In the genomic region with DNA sequence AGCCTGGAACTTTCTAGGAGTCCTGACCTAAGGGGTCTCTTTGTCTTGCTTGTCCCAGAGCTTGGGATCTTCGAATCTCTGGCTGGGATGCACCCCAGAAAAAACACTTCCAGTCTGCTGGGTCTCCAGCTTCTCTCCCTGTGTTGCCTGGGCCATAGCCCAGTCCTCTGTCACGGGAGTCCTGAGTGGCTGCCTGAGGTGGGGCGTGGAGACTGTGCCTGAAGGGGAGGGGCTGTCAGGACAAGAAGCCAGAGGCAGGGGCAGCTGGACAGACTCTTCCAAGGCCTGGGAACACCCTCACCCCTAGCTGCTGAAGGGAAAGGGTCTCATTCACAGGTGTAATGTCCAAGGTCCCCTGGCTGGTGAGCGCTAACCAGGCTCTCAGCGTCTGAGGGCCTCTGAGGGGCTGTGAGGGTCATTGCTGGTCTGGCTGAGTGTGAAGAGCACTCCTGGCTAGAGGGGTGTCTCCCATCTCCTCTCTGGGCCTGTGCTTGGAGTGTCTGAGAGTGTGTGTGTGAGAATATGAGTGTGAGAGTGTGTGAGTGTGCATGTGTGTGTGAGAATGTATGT, we compare ENCODE assay signal across 1 cellular context.
TF ChIP-seq lines count a peak whose summit lies in the region.

No MANE protein-coding gene starts in this region.

TF ChIP-seq in HepG2, 621 proteins besides CTCF, POLR2A, EP300 and RAD21 (continues in another document):
- TF ChIP-seq, protein P1, sequence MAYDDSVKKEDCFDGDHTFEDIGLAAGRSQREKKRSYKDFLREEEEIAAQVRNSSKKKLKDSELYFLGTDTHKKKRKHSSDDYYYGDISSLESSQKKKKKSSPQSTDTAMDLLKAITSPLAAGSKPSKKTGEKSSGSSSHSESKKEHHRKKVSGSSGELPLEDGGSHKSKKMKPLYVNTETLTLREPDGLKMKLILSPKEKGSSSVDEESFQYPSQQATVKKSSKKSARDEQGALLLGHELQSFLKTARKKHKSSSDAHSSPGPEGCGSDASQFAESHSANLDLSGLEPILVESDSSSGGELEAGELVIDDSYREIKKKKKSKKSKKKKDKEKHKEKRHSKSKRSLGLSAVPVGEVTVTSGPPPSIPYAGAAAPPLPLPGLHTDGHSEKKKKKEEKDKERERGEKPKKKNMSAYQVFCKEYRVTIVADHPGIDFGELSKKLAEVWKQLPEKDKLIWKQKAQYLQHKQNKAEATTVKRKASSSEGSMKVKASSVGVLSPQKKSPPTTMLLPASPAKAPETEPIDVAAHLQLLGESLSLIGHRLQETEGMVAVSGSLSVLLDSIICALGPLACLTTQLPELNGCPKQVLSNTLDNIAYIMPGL (CRISPR knock-in tag; IDR thresholded peaks at IDR 0.05; ENCODE audit: borderline replicate concordance in 1 of 2, low read depth in 1 of 2) = no peak
- no peak for TF ChIP-seq ZBTB42 (CRISPR knock-in tag; IDR thresholded peaks at IDR 0.05)
- no peak for TF ChIP-seq PAX8 (CRISPR knock-in tag; IDR thresholded peaks at IDR 0.05; ENCODE audit: borderline replicate concordance)
- TF ChIP-seq HNF4A (CRISPR knock-in tag; IDR thresholded peaks at IDR 0.05) = peak; percentile 59
- TF ChIP-seq ZNF563 (CRISPR knock-in tag; IDR thresholded peaks at IDR 0.05) = no peak
- TF ChIP-seq, protein P2, sequence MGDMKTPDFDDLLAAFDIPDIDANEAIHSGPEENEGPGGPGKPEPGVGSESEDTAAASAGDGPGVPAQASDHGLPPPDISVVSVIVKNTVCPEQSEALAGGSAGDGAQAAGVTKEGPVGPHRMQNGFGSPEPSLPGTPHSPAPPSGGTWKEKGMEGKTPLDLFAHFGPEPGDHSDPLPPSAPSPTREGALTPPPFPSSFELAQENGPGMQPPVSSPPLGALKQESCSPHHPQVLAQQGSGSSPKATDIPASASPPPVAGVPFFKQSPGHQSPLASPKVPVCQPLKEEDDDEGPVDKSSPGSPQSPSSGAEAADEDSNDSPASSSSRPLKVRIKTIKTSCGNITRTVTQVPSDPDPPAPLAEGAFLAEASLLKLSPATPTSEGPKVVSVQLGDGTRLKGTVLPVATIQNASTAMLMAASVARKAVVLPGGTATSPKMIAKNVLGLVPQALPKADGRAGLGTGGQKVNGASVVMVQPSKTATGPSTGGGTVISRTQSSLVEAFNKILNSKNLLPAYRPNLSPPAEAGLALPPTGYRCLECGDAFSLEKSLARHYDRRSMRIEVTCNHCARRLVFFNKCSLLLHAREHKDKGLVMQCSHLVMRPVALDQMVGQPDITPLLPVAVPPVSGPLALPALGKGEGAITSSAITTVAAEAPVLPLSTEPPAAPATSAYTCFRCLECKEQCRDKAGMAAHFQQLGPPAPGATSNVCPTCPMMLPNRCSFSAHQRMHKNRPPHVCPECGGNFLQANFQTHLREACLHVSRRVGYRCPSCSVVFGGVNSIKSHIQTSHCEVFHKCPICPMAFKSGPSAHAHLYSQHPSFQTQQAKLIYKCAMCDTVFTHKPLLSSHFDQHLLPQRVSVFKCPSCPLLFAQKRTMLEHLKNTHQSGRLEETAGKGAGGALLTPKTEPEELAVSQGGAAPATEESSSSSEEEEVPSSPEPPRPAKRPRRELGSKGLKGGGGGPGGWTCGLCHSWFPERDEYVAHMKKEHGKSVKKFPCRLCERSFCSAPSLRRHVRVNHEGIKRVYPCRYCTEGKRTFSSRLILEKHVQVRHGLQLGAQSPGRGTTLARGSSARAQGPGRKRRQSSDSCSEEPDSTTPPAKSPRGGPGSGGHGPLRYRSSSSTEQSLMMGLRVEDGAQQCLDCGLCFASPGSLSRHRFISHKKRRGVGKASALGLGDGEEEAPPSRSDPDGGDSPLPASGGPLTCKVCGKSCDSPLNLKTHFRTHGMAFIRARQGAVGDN (CRISPR knock-in tag; IDR thresholded peaks at IDR 0.05) = peak; percentile 32; the same call in 1 of the 2 replicates
- TF ChIP-seq, protein P3, sequence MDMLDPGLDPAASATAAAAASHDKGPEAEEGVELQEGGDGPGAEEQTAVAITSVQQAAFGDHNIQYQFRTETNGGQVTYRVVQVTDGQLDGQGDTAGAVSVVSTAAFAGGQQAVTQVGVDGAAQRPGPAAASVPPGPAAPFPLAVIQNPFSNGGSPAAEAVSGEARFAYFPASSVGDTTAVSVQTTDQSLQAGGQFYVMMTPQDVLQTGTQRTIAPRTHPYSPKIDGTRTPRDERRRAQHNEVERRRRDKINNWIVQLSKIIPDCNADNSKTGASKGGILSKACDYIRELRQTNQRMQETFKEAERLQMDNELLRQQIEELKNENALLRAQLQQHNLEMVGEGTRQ (IDR thresholded peaks at IDR 0.05; ENCODE audit: low read depth, low read length) = no peak
- TF ChIP-seq, protein P3 (CRISPR knock-in tag; IDR thresholded peaks at IDR 0.05; ENCODE audit: borderline replicate concordance) = 0 out of 2 replicates have a peak, but pooled peaks have one; percentile 7
- TF ChIP-seq ZNF263 (CRISPR knock-in tag; IDR thresholded peaks at IDR 0.05) = no peak
- TF ChIP-seq ZBTB7B (CRISPR knock-in tag; IDR thresholded peaks at IDR 0.05) = no peak
- TF ChIP-seq ZNF749 (CRISPR knock-in tag; IDR thresholded peaks at IDR 0.05; ENCODE audit: borderline replicate concordance) = 0 out of 2 replicates have a peak, but pooled peaks have one; percentile 29
- peak; percentile 37; the same call in 1 of the 2 replicates for TF ChIP-seq ZBTB7A (CRISPR knock-in tag; IDR thresholded peaks at IDR 0.05)
- TF ChIP-seq ZNF670 (CRISPR knock-in tag; IDR thresholded peaks at IDR 0.05; ENCODE audit: borderline replicate concordance) = no peak
- peak; percentile 18; the same call in 1 of the 2 replicates for TF ChIP-seq ZFX (CRISPR knock-in tag; IDR thresholded peaks at IDR 0.05; ENCODE audit: low read depth)
- no peak for TF ChIP-seq NR2F6 (IDR thresholded peaks at IDR 0.05)
- TF ChIP-seq NR2F6 (CRISPR knock-in tag; IDR thresholded peaks at IDR 0.05) = no peak
- TF ChIP-seq, protein P4, sequence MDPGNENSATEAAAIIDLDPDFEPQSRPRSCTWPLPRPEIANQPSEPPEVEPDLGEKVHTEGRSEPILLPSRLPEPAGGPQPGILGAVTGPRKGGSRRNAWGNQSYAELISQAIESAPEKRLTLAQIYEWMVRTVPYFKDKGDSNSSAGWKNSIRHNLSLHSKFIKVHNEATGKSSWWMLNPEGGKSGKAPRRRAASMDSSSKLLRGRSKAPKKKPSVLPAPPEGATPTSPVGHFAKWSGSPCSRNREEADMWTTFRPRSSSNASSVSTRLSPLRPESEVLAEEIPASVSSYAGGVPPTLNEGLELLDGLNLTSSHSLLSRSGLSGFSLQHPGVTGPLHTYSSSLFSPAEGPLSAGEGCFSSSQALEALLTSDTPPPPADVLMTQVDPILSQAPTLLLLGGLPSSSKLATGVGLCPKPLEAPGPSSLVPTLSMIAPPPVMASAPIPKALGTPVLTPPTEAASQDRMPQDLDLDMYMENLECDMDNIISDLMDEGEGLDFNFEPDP (CRISPR knock-in tag; conservative IDR thresholded peaks at IDR 0.05) = no peak
- no peak for TF ChIP-seq ZNF605 (CRISPR knock-in tag; IDR thresholded peaks at IDR 0.05)
- 0 out of 2 replicates have a peak, but pooled peaks have one; percentile 10 for TF ChIP-seq SRY (CRISPR knock-in tag; IDR thresholded peaks at IDR 0.05)
- TF ChIP-seq ETV5 (CRISPR knock-in tag; IDR thresholded peaks at IDR 0.05; ENCODE audit: borderline replicate concordance) = no peak
- TF ChIP-seq, protein P5, sequence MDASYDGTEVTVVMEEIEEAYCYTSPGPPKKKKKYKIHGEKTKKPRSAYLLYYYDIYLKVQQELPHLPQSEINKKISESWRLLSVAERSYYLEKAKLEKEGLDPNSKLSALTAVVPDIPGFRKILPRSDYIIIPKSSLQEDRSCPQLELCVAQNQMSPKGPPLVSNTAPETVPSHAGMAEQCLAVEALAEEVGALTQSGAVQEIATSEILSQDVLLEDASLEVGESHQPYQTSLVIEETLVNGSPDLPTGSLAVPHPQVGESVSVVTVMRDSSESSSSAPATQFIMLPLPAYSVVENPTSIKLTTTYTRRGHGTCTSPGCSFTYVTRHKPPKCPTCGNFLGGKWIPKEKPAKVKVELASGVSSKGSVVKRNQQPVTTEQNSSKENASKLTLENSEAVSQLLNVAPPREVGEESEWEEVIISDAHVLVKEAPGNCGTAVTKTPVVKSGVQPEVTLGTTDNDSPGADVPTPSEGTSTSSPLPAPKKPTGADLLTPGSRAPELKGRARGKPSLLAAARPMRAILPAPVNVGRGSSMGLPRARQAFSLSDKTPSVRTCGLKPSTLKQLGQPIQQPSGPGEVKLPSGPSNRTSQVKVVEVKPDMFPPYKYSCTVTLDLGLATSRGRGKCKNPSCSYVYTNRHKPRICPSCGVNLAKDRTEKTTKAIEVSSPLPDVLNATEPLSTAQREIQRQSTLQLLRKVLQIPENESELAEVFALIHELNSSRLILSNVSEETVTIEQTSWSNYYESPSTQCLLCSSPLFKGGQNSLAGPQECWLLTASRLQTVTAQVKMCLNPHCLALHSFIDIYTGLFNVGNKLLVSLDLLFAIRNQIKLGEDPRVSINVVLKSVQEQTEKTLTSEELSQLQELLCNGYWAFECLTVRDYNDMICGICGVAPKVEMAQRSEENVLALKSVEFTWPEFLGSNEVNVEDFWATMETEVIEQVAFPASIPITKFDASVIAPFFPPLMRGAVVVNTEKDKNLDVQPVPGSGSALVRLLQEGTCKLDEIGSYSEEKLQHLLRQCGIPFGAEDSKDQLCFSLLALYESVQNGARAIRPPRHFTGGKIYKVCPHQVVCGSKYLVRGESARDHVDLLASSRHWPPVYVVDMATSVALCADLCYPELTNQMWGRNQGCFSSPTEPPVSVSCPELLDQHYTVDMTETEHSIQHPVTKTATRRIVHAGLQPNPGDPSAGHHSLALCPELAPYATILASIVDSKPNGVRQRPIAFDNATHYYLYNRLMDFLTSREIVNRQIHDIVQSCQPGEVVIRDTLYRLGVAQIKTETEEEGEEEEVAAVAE (CRISPR knock-in tag; IDR thresholded peaks at IDR 0.05; ENCODE audit: borderline replicate concordance) = no peak
- no peak for TF ChIP-seq MIER2 (CRISPR knock-in tag; IDR thresholded peaks at IDR 0.05)
- no peak for TF ChIP-seq KDM4B (CRISPR knock-in tag; IDR thresholded peaks at IDR 0.05)
- TF ChIP-seq GATAD2A (CRISPR knock-in tag; IDR thresholded peaks at IDR 0.05) = 0 out of 2 replicates have a peak, but pooled peaks have one; percentile 31
- TF ChIP-seq ZNF12 (CRISPR knock-in tag; IDR thresholded peaks at IDR 0.05) = peak; percentile 21; the same call in 1 of the 2 replicates
- TF ChIP-seq, protein P6, sequence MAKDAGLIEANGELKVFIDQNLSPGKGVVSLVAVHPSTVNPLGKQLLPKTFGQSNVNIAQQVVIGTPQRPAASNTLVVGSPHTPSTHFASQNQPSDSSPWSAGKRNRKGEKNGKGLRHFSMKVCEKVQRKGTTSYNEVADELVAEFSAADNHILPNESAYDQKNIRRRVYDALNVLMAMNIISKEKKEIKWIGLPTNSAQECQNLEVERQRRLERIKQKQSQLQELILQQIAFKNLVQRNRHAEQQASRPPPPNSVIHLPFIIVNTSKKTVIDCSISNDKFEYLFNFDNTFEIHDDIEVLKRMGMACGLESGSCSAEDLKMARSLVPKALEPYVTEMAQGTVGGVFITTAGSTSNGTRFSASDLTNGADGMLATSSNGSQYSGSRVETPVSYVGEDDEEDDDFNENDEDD (CRISPR knock-in tag; IDR thresholded peaks at IDR 0.05; ENCODE audit: borderline replicate concordance) = no peak
